Comparison of ENCODE assay signal across 11 cellular contexts in the genomic region with DNA sequence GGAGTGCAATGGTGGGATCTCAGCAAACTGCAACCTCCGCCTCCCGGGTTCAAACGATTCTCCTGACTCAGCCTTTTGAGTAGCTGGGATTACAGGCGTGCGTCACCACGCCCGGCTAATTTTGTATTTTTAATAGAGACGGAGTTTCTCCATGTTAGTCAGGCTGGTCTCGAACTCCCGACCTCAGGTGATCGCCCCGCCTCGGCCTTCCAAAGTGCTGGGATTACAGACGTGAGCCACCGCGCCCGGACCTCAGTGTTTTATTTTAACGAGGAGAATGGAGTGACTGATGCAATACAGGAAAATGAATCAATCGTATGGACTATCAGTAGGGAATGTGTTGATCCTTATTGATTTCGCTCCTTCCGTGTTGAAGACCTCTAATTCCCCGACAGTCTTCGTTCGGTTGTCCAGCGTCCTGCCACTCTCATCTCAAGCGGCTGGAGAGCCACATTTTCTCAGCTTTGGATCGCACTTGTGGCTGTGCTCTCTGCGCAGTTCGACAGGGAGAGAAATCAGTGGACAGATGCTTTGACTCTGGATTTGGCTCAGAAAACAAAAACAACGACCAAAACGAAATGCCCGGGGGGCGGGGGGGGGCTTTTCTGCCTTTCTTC.
DNase-seq lines count a peak whose midpoint lies in the region; ATAC-seq and TF ChIP-seq lines count a peak whose summit lies in the region.
"Had no signal": no experiment of that assay in that cellular context is flagged by ENCODE, and none has a peak within 500 bp of the region (broad histone marks: within the 10 kb centered on the region; RNA-seq: fewer than 3 reads in every experiment).

No MANE protein-coding gene starts in this region.

- H3F3A ChIP-seq in GM23338 (replicated peaks; ENCODE audit: low read depth), result peaks cover 17% of the 10 kb centered on the region; the same call in 1 of the 2 replicates

- H3K4me1 ChIP-seq in GM23338 (ENCODE audit: insufficient read depth) (peaks cover 4% of the 10 kb centered on the region; the same call in 1 of the 2 replicates), ectodermal cell (ENCODE audit: control insufficient read depth, insufficient read depth, low read length) (no peaks in the 10 kb centered on the region), A673 (ENCODE audit: insufficient read depth, low read length, poor library complexity, severe bottlenecking) (no peaks in the 10 kb centered on the region)
- H3K4me1 ChIP-seq: uterus had no signal

- peak overlapping the region; percentile 77 for H3K4me2 ChIP-seq in GM23338

- H4K20me1 ChIP-seq in GM23338 (replicated peaks; ENCODE audit: insufficient read depth), result no peaks in the 10 kb centered on the region

- ATAC-seq in GM23338, result peak; percentile 69
- ATAC-seq: activated CD4-positive, CD25-positive, alpha-beta regulatory T cell treated with anti-CD3 and anti-CD28 coated beads, Interleukin-2, amount 50 U/mL, for 24 hours had no signal

- TF ChIP-seq CTCF in GM23338 (conservative IDR thresholded peaks at IDR 0.05; ENCODE audit: low read depth in 2 of 2) (no peak), neural crest cell (conservative IDR thresholded peaks at IDR 0.05) (no peak), A673 (conservative IDR thresholded peaks at IDR 0.05; ENCODE audit: low read depth, low read length) (no peak)

- no peaks in the 10 kb centered on the region for H3K9me3 ChIP-seq in ectodermal cell (ENCODE audit: control insufficient read depth, low read length)
- H3K9me3 ChIP-seq in A673 (ENCODE audit: low read depth, low read length, poor library complexity, severe bottlenecking), result no peaks in the 10 kb centered on the region
- H3K9me3 ChIP-seq: uterus had no signal

- H3K27me3 Mint-ChIP-seq in GM23338 (ENCODE audit: insufficient read depth, low read depth, poor library complexity) (peaks cover 37% of the 10 kb centered on the region), neural crest cell (ENCODE audit: low read depth) (peaks cover 94% of the 10 kb centered on the region)

- H3K4me1 Mint-ChIP-seq in GM23338, result no peaks in the 10 kb centered on the region; the same call in 2 of the 3 replicates
- peaks cover 7% of the 10 kb centered on the region for H3K4me1 Mint-ChIP-seq in neural crest cell

- H3K27ac ChIP-seq in GM23338 (ENCODE audit: low read depth), result peak overlapping the region; percentile 46
- H3K27ac ChIP-seq in ectodermal cell (ENCODE audit: insufficient read depth, low read depth, low read length, poor library complexity, severe bottlenecking), result no peak overlapping the region
- H3K27ac ChIP-seq in A673 (ENCODE audit: low read depth, low read length, poor library complexity, severe bottlenecking), result no peak overlapping the region
- H3K27ac ChIP-seq: uterus had no signal

- H3K27ac Mint-ChIP-seq in GM23338 (peak overlapping the region; percentile 95), neural crest cell (ENCODE audit: unreplicated experiment) (no peak overlapping the region)

- H3K4me3 Mint-ChIP-seq in GM23338 (peak overlapping the region; percentile 84), neural crest cell (peak overlapping the region; percentile 33)

- H3K9me2 ChIP-seq in GM23338 (ENCODE audit: insufficient read depth), result no peaks in the 10 kb centered on the region

- no peaks in the 10 kb centered on the region; the same call in 2 of the 3 replicates for H3K9me3 Mint-ChIP-seq in GM23338
- no peaks in the 10 kb centered on the region for H3K9me3 Mint-ChIP-seq in neural crest cell

- 40 to 42% methylated on average over 33 of the region's 33 CpGs for WGBS in ectodermal cell, 2 experiments

- H3K79me2 ChIP-seq in GM23338 (replicated peaks; ENCODE audit: insufficient read depth), result no peaks in the 10 kb centered on the region

- peak overlapping the region; percentile 52 for H2AFZ ChIP-seq in GM23338

- peaks cover 53% of the 10 kb centered on the region for H3K27me3 ChIP-seq in GM23338 (ENCODE audit: insufficient read depth)
- peaks cover 12% of the 10 kb centered on the region for H3K27me3 ChIP-seq in ectodermal cell (ENCODE audit: control insufficient read depth, insufficient read depth, low read length, poor library complexity, severe bottlenecking)
- no peaks in the 10 kb centered on the region for H3K27me3 ChIP-seq in A673 (replicated peaks; ENCODE audit: insufficient read depth, low read depth, low read length, poor library complexity)
- H3K27me3 ChIP-seq: uterus had no signal

- intact Hi-C loops in A673 (cut with micrococcal nuclease; ENCODE audit: unreplicated experiment), result no loop called here

- no peaks in the 10 kb centered on the region for H3K36me3 Mint-ChIP-seq in GM23338 (ENCODE audit: low read depth)
- peaks cover 4% of the 10 kb centered on the region for H3K36me3 Mint-ChIP-seq in neural crest cell (ENCODE audit: low read depth)

- POLR2A ChIA-PET in A673 (lab: Charles Lee; ENCODE audit: low non-redundant PET), result no interaction called here

- no peaks in the 10 kb centered on the region for H3K36me3 ChIP-seq in GM23338 (ENCODE audit: insufficient read depth)
- H3K36me3 ChIP-seq in ectodermal cell (ENCODE audit: control insufficient read depth, insufficient read depth, low read length), result no peaks in the 10 kb centered on the region
- H3K36me3 ChIP-seq in A673 (ENCODE audit: insufficient read depth, low read length, poor library complexity, severe bottlenecking), result no peaks in the 10 kb centered on the region
- H3K36me3 ChIP-seq: uterus had no signal

- H3K4me3 ChIP-seq in GM23338, result peak overlapping the region; percentile 67
- peak overlapping the region; percentile 26 for H3K4me3 ChIP-seq in ectodermal cell (ENCODE audit: insufficient read depth, low read depth, low read length)
- H3K4me3 ChIP-seq in A673 (ENCODE audit: low read depth, low read length, poor library complexity, severe bottlenecking), result no peak overlapping the region
- H3K4me3 ChIP-seq: uterus had no signal

- CTCF ChIA-PET in A673 (lab: Charles Lee), result no interaction called here

- no TSS peak for BruUV-seq in A673 (replicated peaks; lab: Mats Ljungman, UMichigan)

- DNase-seq in GM23338 (ENCODE audit: low spot score) (peak; percentile 69), NCI-H748 treated with DMSO at 0.1 percent for 48 hours (lab: John Stamatoyannopoulos, UW) (peak; percentile 71), neural crest cell (ENCODE audit: low read depth, low spot score) (no peak), NCI-H2227 treated with DMSO at 0.1 percent for 48 hours (lab: John Stamatoyannopoulos, UW) (no peak), amniotic stem cell (lab: John Stamatoyannopoulos, UW) (no peak), COR-L47 (lab: John Stamatoyannopoulos, UW) (no peak), A673 (ENCODE audit: low spot score) (no peak)
- DNase-seq: stimulated activated CD4-positive, alpha-beta T cell treated with anti-CD3 and anti-CD28 coated beads, Interleukin-12 subunit alpha, Interleukin-12 subunit beta, amount 100 ng/mL, for 4 hours; uterus had no signal

TF ChIP-seq in GM23338, 12 proteins besides CTCF, POLR2A, EP300 and RAD21 (continues in another document):
- TF ChIP-seq JUNB (IDR thresholded peaks at IDR 0.05; ENCODE audit: unreplicated experiment), result no peak
- TF ChIP-seq CREB1 (CRISPR knock-in tag; IDR thresholded peaks at IDR 0.05; ENCODE audit: low read depth), result no peak
- TF ChIP-seq STAT1 (IDR thresholded peaks at IDR 0.05; ENCODE audit: unreplicated experiment), result no peak
- no peak for TF ChIP-seq NANOG (IDR thresholded peaks at IDR 0.05; ENCODE audit: borderline replicate concordance)
- no peak; the same call in 1 of the 2 replicates for TF ChIP-seq POLR2AphosphoS5 (IDR thresholded peaks at IDR 0.05; ENCODE audit: low read depth)
- no peak for TF ChIP-seq EZH2 (IDR thresholded peaks at IDR 0.05; ENCODE audit: low read depth, unreplicated experiment)
- TF ChIP-seq, protein P1, sequence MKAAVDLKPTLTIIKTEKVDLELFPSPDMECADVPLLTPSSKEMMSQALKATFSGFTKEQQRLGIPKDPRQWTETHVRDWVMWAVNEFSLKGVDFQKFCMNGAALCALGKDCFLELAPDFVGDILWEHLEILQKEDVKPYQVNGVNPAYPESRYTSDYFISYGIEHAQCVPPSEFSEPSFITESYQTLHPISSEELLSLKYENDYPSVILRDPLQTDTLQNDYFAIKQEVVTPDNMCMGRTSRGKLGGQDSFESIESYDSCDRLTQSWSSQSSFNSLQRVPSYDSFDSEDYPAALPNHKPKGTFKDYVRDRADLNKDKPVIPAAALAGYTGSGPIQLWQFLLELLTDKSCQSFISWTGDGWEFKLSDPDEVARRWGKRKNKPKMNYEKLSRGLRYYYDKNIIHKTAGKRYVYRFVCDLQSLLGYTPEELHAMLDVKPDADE (IDR thresholded peaks at IDR 0.05), result no peak
- no peak for TF ChIP-seq EZH2phosphoT487 (IDR thresholded peaks at IDR 0.05; ENCODE audit: unreplicated experiment)
- TF ChIP-seq, protein P2, sequence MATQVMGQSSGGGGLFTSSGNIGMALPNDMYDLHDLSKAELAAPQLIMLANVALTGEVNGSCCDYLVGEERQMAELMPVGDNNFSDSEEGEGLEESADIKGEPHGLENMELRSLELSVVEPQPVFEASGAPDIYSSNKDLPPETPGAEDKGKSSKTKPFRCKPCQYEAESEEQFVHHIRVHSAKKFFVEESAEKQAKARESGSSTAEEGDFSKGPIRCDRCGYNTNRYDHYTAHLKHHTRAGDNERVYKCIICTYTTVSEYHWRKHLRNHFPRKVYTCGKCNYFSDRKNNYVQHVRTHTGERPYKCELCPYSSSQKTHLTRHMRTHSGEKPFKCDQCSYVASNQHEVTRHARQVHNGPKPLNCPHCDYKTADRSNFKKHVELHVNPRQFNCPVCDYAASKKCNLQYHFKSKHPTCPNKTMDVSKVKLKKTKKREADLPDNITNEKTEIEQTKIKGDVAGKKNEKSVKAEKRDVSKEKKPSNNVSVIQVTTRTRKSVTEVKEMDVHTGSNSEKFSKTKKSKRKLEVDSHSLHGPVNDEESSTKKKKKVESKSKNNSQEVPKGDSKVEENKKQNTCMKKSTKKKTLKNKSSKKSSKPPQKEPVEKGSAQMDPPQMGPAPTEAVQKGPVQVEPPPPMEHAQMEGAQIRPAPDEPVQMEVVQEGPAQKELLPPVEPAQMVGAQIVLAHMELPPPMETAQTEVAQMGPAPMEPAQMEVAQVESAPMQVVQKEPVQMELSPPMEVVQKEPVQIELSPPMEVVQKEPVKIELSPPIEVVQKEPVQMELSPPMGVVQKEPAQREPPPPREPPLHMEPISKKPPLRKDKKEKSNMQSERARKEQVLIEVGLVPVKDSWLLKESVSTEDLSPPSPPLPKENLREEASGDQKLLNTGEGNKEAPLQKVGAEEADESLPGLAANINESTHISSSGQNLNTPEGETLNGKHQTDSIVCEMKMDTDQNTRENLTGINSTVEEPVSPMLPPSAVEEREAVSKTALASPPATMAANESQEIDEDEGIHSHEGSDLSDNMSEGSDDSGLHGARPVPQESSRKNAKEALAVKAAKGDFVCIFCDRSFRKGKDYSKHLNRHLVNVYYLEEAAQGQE (IDR thresholded peaks at IDR 0.05; ENCODE audit: unreplicated experiment), result no peak

Comparison
In these comparisons a context has a peak if more than half of its experiments do, and no peak if none do; other contexts are left out.
1. DNase-seq: peak in GM23338 (single experiment) and NCI-H748 treated with DMSO at 0.1 percent for 48 hours (single experiment); none in neural crest cell (single experiment), NCI-H2227 treated with DMSO at 0.1 percent for 48 hours (single experiment), amniotic stem cell (single experiment), COR-L47 (single experiment) and A673 (single experiment).